In genomic region chr17:41666708-41667279, GRCh38 we compare ENCODE assay signal across 8 cellular contexts. TPM values are rescaled to one million over a fixed set of nuclear protein-coding genes. Genes with fewer than 3 reads are reported as not detected.
DNase-seq lines count a peak whose midpoint lies in the region; ATAC-seq and TF ChIP-seq lines count a peak whose summit lies in the region.

No MANE protein-coding gene starts in this region.

- H3K9me3 ChIP-seq in esophagus squamous epithelium, result no peaks in the 10 kb centered on the region

- no peaks in the 10 kb centered on the region for H3K27me3 Mint-ChIP-seq in naive B cell

- peak overlapping the region; percentile 98 to 100 (median 100) for H3K27ac Mint-ChIP-seq in naive B cell
- H3K27ac Mint-ChIP-seq in stimulated activated effector memory CD8-positive, alpha-beta T cell treated with anti-CD3 and anti-CD28 coated beads, Interleukin-12 subunit alpha, Interleukin-12 subunit beta, amount 100 ng/mL, for 72 hours, result peak overlapping the region; percentile 93

- H3K4me3 ChIP-seq in BJ (ENCODE audit: low read depth, low read length) (peak overlapping the region; percentile 30), esophagus squamous epithelium (peak overlapping the region; percentile 28 to 66 (median 50))

- H3K27me3 ChIP-seq in BJ (ENCODE audit: control insufficient read depth, insufficient read depth, low read length), result no peaks in the 10 kb centered on the region
- H3K27me3 ChIP-seq in esophagus squamous epithelium, result no peaks in the 10 kb centered on the region

- POLR2A ChIA-PET in BJ (lab: Charles Lee), result no interaction called here

- peaks cover 30 to 48% (median 47%) of the 10 kb centered on the region in 3 donors for H3K4me1 Mint-ChIP-seq in naive B cell
- H3K4me1 Mint-ChIP-seq in stimulated activated effector memory CD8-positive, alpha-beta T cell treated with anti-CD3 and anti-CD28 coated beads, Interleukin-12 subunit alpha, Interleukin-12 subunit beta, amount 100 ng/mL, for 72 hours, result peaks cover 47% of the 10 kb centered on the region

- no peak for TF ChIP-seq POLR2A in esophagus squamous epithelium (IDR thresholded peaks at IDR 0.05)

- no peaks in the 10 kb centered on the region for H3K36me3 Mint-ChIP-seq in naive B cell
- H3K36me3 Mint-ChIP-seq in stimulated activated effector memory CD8-positive, alpha-beta T cell treated with anti-CD3 and anti-CD28 coated beads, Interleukin-12 subunit alpha, Interleukin-12 subunit beta, amount 100 ng/mL, for 72 hours, result peaks cover 12% of the 10 kb centered on the region

- no peaks in the 10 kb centered on the region for H3K36me3 ChIP-seq in BJ (ENCODE audit: control insufficient read depth, insufficient read depth, low read length)
- H3K36me3 ChIP-seq in esophagus squamous epithelium, result no peaks in the 10 kb centered on the region

- H3K27ac ChIP-seq in esophagus squamous epithelium, result peak overlapping the region; percentile 93 to 98 (median 97)

- CTCF ChIA-PET in BJ (lab: Yijun Ruan, JAX), result interaction anchor here (0.6 to 10.6 kb wide), 28 partner anchors 11 to 1275 kb away, joined by 3 to 271 read pairs (median 5); partner anchors contain the start of genes EIF1, KRTAP17-1 and KRTAP2-3

- H3K9me3 Mint-ChIP-seq in naive B cell, result no peaks in the 10 kb centered on the region
- H3K9me3 Mint-ChIP-seq in stimulated activated effector memory CD8-positive, alpha-beta T cell treated with anti-CD3 and anti-CD28 coated beads, Interleukin-12 subunit alpha, Interleukin-12 subunit beta, amount 100 ng/mL, for 72 hours, result no peaks in the 10 kb centered on the region

- peaks cover 21 to 72% (median 28%) of the 10 kb centered on the region in 3 donors for H3K4me1 ChIP-seq in esophagus squamous epithelium

- ATAC-seq in GM19324 (IDR thresholded peaks at IDR 0.05; ENCODE audit: low FRiP score, unreplicated experiment) (peak; percentile 61), naive B cell (ENCODE audit: low read depth in 2 of 2) (peak; percentile 45 to 49)
- peak; percentile 72 for ATAC-seq in stimulated activated effector memory CD8-positive, alpha-beta T cell treated with anti-CD3 and anti-CD28 coated beads, Interleukin-12 subunit alpha, Interleukin-12 subunit beta, amount 100 ng/mL, for 72 hours

- intact Hi-C loops in esophagus squamous epithelium (cut with DNase I), result loop anchor here (10.0 kb wide), 1 partner anchor 862 kb away; no protein-coding TSS in a partner anchor

- peak overlapping the region; percentile 77 to 100 (median 95) for H3K4me3 Mint-ChIP-seq in naive B cell
- H3K4me3 Mint-ChIP-seq in stimulated activated effector memory CD8-positive, alpha-beta T cell treated with anti-CD3 and anti-CD28 coated beads, Interleukin-12 subunit alpha, Interleukin-12 subunit beta, amount 100 ng/mL, for 72 hours, result peak overlapping the region; percentile 83

- TF ChIP-seq CTCF in BJ (IDR thresholded peaks at IDR 0.05; ENCODE audit: insufficient read depth, low read depth, low read length), result peak; percentile 95
- peak; percentile 96 to 99 (median 98) for TF ChIP-seq CTCF in esophagus squamous epithelium (IDR thresholded peaks at IDR 0.05)

- no peak for DNase-seq in BJ (ENCODE audit: low read depth)
- peak; percentile 81 for DNase-seq in HuH-7.5 (ENCODE audit: low spot score)
- DNase-seq in OCI-M1 (lab: John Stamatoyannopoulos, UW), result peak; percentile 89
- DNase-seq in activated T-cell treated with anti-CD3 and anti-CD28 coated beads, Interleukin-2, amount 50 U/mL, for 1 hour, result peak; percentile 91
- DNase-seq in esophagus squamous epithelium (lab: John Stamatoyannopoulos, UW), result peak; percentile 29
- DNase-seq in naive B cell, result peak; percentile 83
- peak; percentile 87 to 95 for DNase-seq in stimulated activated effector memory CD8-positive, alpha-beta T cell treated with anti-CD3 and anti-CD28 coated beads, Interleukin-12 subunit alpha, Interleukin-12 subunit beta, amount 100 ng/mL, for 72 hours (ENCODE audit: low spot score in 2 of 2)

- WGBS in esophagus squamous epithelium, 2 donors, result 0 to 1% methylated on average over 5 to 20 of the region's 23 CpGs

RNA-seq across cellular contexts. Expression of gene EIF1, which starts 21.9 kb away (rescaled TPM):
- 251 and 479 TPM in 2 replicates for polyA plus RNA-seq in BJ (2011; rRNA removed)
- 98.7 and 166 TPM in 2 replicates for polyA minus RNA-seq in BJ (2011; rRNA and poly(A)+ RNA removed)
- total RNA-seq in esophagus squamous epithelium, result 100 to 1,000 TPM in 3 of 4 donors, 10 to 100 TPM in 1; 96.5 to 311 (median 223) TPM
- 1,000 to 10,000 TPM; 1,122 to 1,685 (median 1,504) TPM for polyA plus RNA-seq in naive B cell (ENCODE audit: low read depth in 6 of 6)

RNA-seq across cellular contexts. Expression of gene KRT17, which starts 42.4 kb away (rescaled TPM):
- polyA plus RNA-seq in BJ (2011; rRNA removed), result 25.2 and 34.7 TPM in 2 replicates
- 9.8 and 16.3 TPM in 2 replicates for polyA minus RNA-seq in BJ (2011; rRNA and poly(A)+ RNA removed)
- 1,000 to 10,000 TPM in 1 of 4 donors, 10 to 100 TPM in 3; 45.8 to 2,552 (median 75.7) TPM for total RNA-seq in esophagus squamous epithelium
- polyA plus RNA-seq in naive B cell (ENCODE audit: low read depth in 6 of 6), result not detected

RNA-seq across cellular contexts. Expression of gene GAST, which starts 45.3 kb away (rescaled TPM):
- polyA plus RNA-seq in BJ (2011; rRNA removed) (not detected in 2 replicates), naive B cell (ENCODE audit: low read depth in 6 of 6) (not detected)
- polyA minus RNA-seq in BJ (2011; rRNA and poly(A)+ RNA removed), result not detected in 2 replicates
- total RNA-seq in esophagus squamous epithelium, result not detected

RNA-seq across cellular contexts. Expression of gene KRT16, which starts 54.2 kb away (rescaled TPM):
- polyA plus RNA-seq in BJ (2011; rRNA removed), result 1.6 and 1.8 TPM in 2 replicates
- polyA minus RNA-seq in BJ (2011; rRNA and poly(A)+ RNA removed), result 0.36 and 1.1 TPM in 2 replicates
- 1,000 to 10,000 TPM in 2 of 4 donors, 100 to 1,000 TPM in 2; 156 to 6,712 (median 1,275) TPM for total RNA-seq in esophagus squamous epithelium
- not detected for polyA plus RNA-seq in naive B cell (ENCODE audit: low read depth in 6 of 6)

Comparison
In these comparisons a context has a peak if more than half of its experiments do, and no peak if none do; other contexts are left out.
1. RNA of gene KRT17, which starts 42.4 kb away (polyA plus RNA-seq): 25.2 to 34.7 TPM in BJ; not detected in naive B cell; every median in the first group is over 10 times any median in the second.
2. Peak in every context shown above with its lines, with median percentiles within 50 percentile points of each other: ATAC-seq.